8 cellular contexts compared by ENCODE assay signal in genomic region chr5:139341689-139342422, GRCh38. TPM values are rescaled to one million over a fixed set of nuclear protein-coding genes. Genes with fewer than 3 reads are reported as not detected.
DNase-seq lines count a peak whose midpoint lies in the region; ATAC-seq lines count a peak whose summit lies in the region.

TSS of gene PAIP2 (plus strand) at chr5:139341854. CDS start at chr5:139363785, 21,931 bp downstream.

- H3K27me3 ChIP-seq in effector memory CD4-positive, alpha-beta T cell (replicated peaks; ENCODE audit: control insufficient read depth, insufficient read depth, low read length, poor library complexity, severe bottlenecking), result no peaks in the 10 kb centered on the region

- no peaks in the 10 kb centered on the region for H3K36me3 ChIP-seq in effector memory CD4-positive, alpha-beta T cell (ENCODE audit: control insufficient read depth, insufficient read depth, low read length)

- peak within 1 kb of the TSS; percentile 95 for H3K4me3 ChIP-seq in effector memory CD4-positive, alpha-beta T cell (ENCODE audit: insufficient read depth, low read depth, low read length, poor library complexity, severe bottlenecking)

- peak; percentile 74 for DNase-seq in COLO829 (ENCODE audit: low spot score)
- peak; percentile 97 for DNase-seq in HT-29 (ENCODE audit: low spot score)
- DNase-seq in NK-92 treated with Interleukin-12 subunit alpha and Interleukin-12 subunit beta, amount 100 ng/mL, for 24 hours (lab: John Stamatoyannopoulos, UW), result peak; percentile 95
- DNase-seq in activated CD8-positive, alpha-beta memory T cell treated with anti-CD3 and anti-CD28 coated beads for 24 hours, result peak; percentile 97
- peak; percentile 94 to 97 (median 94) for DNase-seq in effector memory CD4-positive, alpha-beta T cell
- DNase-seq in medulla oblongata (ENCODE audit: extremely low spot score), result peak; percentile 98
- peak; percentile 95 for DNase-seq in stimulated activated CD8-positive, alpha-beta memory T cell treated with anti-CD3 and anti-CD28 coated beads, Interleukin-12 subunit alpha, Interleukin-12 subunit beta, amount 100 ng/mL, for 1 hour (ENCODE audit: low read depth)

- H3K27ac ChIP-seq in effector memory CD4-positive, alpha-beta T cell (ENCODE audit: insufficient read depth, low read length, poor library complexity, severe bottlenecking), result peak within 1 kb of the TSS; percentile 99

- no peaks in the 10 kb centered on the region for H3K9me3 ChIP-seq in effector memory CD4-positive, alpha-beta T cell (ENCODE audit: control insufficient read depth, low read length)

- peak; percentile 63 for ATAC-seq in GM19468 (IDR thresholded peaks at IDR 0.05; ENCODE audit: extremely low read depth, unreplicated experiment)

- peaks cover 19% of the 10 kb centered on the region for H3K4me1 ChIP-seq in effector memory CD4-positive, alpha-beta T cell (ENCODE audit: control insufficient read depth, insufficient read depth, low read length, poor library complexity, severe bottlenecking)

RNA-seq across cellular contexts. Expression of gene PAIP2, which starts in this region (rescaled TPM):
- 28.5 and 29.4 TPM in 2 replicates for total RNA-seq in HT-29 (2014; rRNA removed; shearing (Covaris generic))

Comparison
In these comparisons a context has a peak if more than half of its experiments do, and no peak if none do; other contexts are left out.
1. Peak in every context shown above with its lines: DNase-seq, ATAC-seq, H3K4me3 ChIP-seq and H3K27ac ChIP-seq.